In genomic region chr16:48870141-48870540, GRCh38 we compare ENCODE assay signal across 27 cellular contexts.
DNase-seq lines count a peak whose midpoint lies in the region; ATAC-seq and FAIRE-seq lines count a peak whose summit lies in the region.
"Had no signal": no experiment of that assay in that cellular context is flagged by ENCODE, and none has a peak within 500 bp of the region (broad histone marks: within the 10 kb centered on the region; RNA-seq: fewer than 3 reads in every experiment).

No MANE protein-coding gene starts in this region.

- H3K4me1 Mint-ChIP-seq in activated naive CD4-positive, alpha-beta T cell treated with anti-CD3 and anti-CD28 coated beads for 36 hours (ENCODE audit: low read depth): no peaks in the 10 kb centered on the region
- H3K4me1 Mint-ChIP-seq: CD14-positive monocyte; CD4-positive, alpha-beta memory T cell; CD4-positive, CD25-positive, alpha-beta regulatory T cell; CD8-positive, alpha-beta memory T cell had no signal

- DNase-seq in NCI-H82 (lab: John Stamatoyannopoulos, UW) (peak; percentile 22), NCI-H82 treated with DMSO at 0.1 percent for 48 hours (lab: John Stamatoyannopoulos, UW; ENCODE audit: unreplicated experiment) (no peak), M059J (ENCODE audit: low read depth) (peak; percentile 53), left kidney (ENCODE audit: low read depth, low spot score) (peak; percentile 66), urothelium cell line (ENCODE audit: low spot score) (no peak)
- no peak for DNase-seq in activated naive CD4-positive, alpha-beta T cell treated with anti-CD3 and anti-CD28 coated beads for 36 hours
- DNase-seq: 8988T; ACHN; BE2C; C1 segment of cervical spinal cord; CD4-positive, alpha-beta memory T cell; CD4-positive, CD25-positive, alpha-beta regulatory T cell; CD8-positive, alpha-beta memory T cell; COR-L47; DMS 273 treated with DMSO at 0.1 percent for 48 hours; DMS153; DMS53; DMS79; DND-41; EL; GDM1 had no signal

- H3K9me3 Mint-ChIP-seq in activated naive CD4-positive, alpha-beta T cell treated with anti-CD3 and anti-CD28 coated beads for 36 hours: peaks cover 3% of the 10 kb centered on the region

- H3K36me3 Mint-ChIP-seq in activated naive CD4-positive, alpha-beta T cell treated with anti-CD3 and anti-CD28 coated beads for 36 hours (ENCODE audit: low read depth): no peaks in the 10 kb centered on the region
- H3K36me3 Mint-ChIP-seq: CD14-positive monocyte; CD4-positive, alpha-beta memory T cell; CD4-positive, CD25-positive, alpha-beta regulatory T cell; CD8-positive, alpha-beta memory T cell had no signal

- no peak for ATAC-seq in HG03196 (IDR thresholded peaks at IDR 0.05; ENCODE audit: unreplicated experiment)
- ATAC-seq: GM12878 had no signal

- no peak for FAIRE-seq in urothelium cell line (lab: Jason Lieb, UNC)
- FAIRE-seq: A204.1, GM12878, GM12892, GM18507 had no signal

- H3K4me3 Mint-ChIP-seq in activated naive CD4-positive, alpha-beta T cell treated with anti-CD3 and anti-CD28 coated beads for 36 hours: no peak overlapping the region
- H3K4me3 Mint-ChIP-seq: CD14-positive monocyte; CD4-positive, alpha-beta memory T cell; CD4-positive, CD25-positive, alpha-beta regulatory T cell; CD8-positive, alpha-beta memory T cell had no signal

- no peaks in the 10 kb centered on the region for H3K27me3 Mint-ChIP-seq in activated naive CD4-positive, alpha-beta T cell treated with anti-CD3 and anti-CD28 coated beads for 36 hours (ENCODE audit: low read depth)
- H3K27me3 Mint-ChIP-seq: CD4-positive, alpha-beta memory T cell; CD4-positive, CD25-positive, alpha-beta regulatory T cell; CD8-positive, alpha-beta memory T cell had no signal

- CTCF ChIA-PET in activated naive CD4-positive, alpha-beta T cell treated with anti-CD3 and anti-CD28 coated beads for 36 hours (lab: Charles Lee): no interaction called here

- no peak overlapping the region for H3K27ac Mint-ChIP-seq in activated naive CD4-positive, alpha-beta T cell treated with anti-CD3 and anti-CD28 coated beads for 36 hours
- H3K27ac Mint-ChIP-seq: CD14-positive monocyte; CD4-positive, alpha-beta memory T cell; CD4-positive, CD25-positive, alpha-beta regulatory T cell; CD8-positive, alpha-beta memory T cell had no signal

- intact Hi-C loops in activated naive CD4-positive, alpha-beta T cell treated with anti-CD3 and anti-CD28 coated beads for 36 hours (cut with micrococcal nuclease): no loop called here

Comparison
In these comparisons a context has a peak if more than half of its experiments do, and no peak if none do; other contexts are left out.
1. DNase-seq: peak in NCI-H82 (single experiment), M059J (single experiment) and left kidney (single experiment); none in NCI-H82 treated with DMSO at 0.1 percent for 48 hours (single experiment), urothelium cell line (single experiment) and activated naive CD4-positive, alpha-beta T cell treated with anti-CD3 and anti-CD28 coated beads for 36 hours (single experiment).